In the genomic region with DNA sequence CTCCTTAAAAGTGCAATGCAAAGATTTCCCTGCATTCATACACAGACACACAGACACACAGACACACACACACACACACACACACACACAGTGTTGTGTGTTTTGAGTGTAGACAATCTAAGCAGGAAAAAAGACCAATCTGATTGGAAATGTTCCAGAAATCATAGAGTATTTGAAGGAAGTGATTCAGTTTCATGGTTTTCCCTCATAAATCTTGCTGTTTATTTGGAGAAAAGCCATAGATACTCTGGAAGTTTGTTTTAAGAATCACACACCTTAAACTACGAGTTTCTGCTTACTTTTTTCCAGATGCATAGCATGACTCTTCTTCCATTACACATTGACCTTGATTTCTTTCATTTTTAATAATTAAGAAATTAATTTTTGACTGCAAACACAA, we compare ENCODE assay signal across 22 cellular contexts.
DNase-seq lines count a peak whose midpoint lies in the region; ATAC-seq and TF ChIP-seq lines count a peak whose summit lies in the region.
"Had no signal": no experiment of that assay in that cellular context is flagged by ENCODE, and none has a peak within 500 bp of the region (broad histone marks: within the 10 kb centered on the region; RNA-seq: fewer than 3 reads in every experiment).

No MANE protein-coding gene starts in this region.

- no peaks in the 10 kb centered on the region for H3K9me3 ChIP-seq in prostate gland
- H3K9me3 ChIP-seq: Caco-2, right atrium auricular region, tibial nerve had no signal

- no peaks in the 10 kb centered on the region for H3K27me3 ChIP-seq in prostate gland (replicated peaks; ENCODE audit: insufficient read depth)
- H3K27me3 ChIP-seq: right atrium auricular region, tibial nerve had no signal

- ATAC-seq in HG03521 (IDR thresholded peaks at IDR 0.05; ENCODE audit: unreplicated experiment), result no peak
- ATAC-seq: HCT116 had no signal

- DNase-seq in ELR (ENCODE audit: low read depth) (peak; percentile 27), M059J (ENCODE audit: low read depth) (peak; percentile 52), epithelial cell of esophagus (ENCODE audit: low read depth) (peak; percentile 6), lung microvascular endothelial cell (ENCODE audit: low read depth in 2 of 2) (peak; percentile 31 to 41), NCI-H524 (lab: John Stamatoyannopoulos, UW) (no peak), prostate gland (ENCODE audit: low spot score) (no peak), cerebellar nuclear complex (lab: John Stamatoyannopoulos, UW) (no peak)
- DNase-seq: activated CD4-positive, alpha-beta T cell treated with anti-CD3 and anti-CD28 coated beads for 4 hours; activated effector memory CD4-positive, alpha-beta T cell treated with Interleukin-2 at 50 U/mL for 16 hours; Caco-2; endodermal cell; GF-D8; Karpas-422; left ventricle myocardium inferior; nucleus accumbens; stimulated activated CD4-positive, alpha-beta T cell treated with anti-CD3 and anti-CD28 coated beads, Interleukin-15, amount 100 ng/mL, for 24 hours; stimulated activated naive CD4-positive, alpha-beta T cell; SW 1271 had no signal

- intact Hi-C loops in prostate gland (cut with DNase I), result no loop called here

- H3K36me3 ChIP-seq in prostate gland, result no peaks in the 10 kb centered on the region
- H3K36me3 ChIP-seq: left ventricle myocardium inferior, right atrium auricular region, tibial nerve had no signal

- no peaks in the 10 kb centered on the region for H3K4me1 ChIP-seq in prostate gland (replicated peaks)
- H3K4me1 ChIP-seq: Caco-2, left ventricle myocardium inferior, right atrium auricular region, tibial nerve had no signal

- WGBS in prostate gland, result 4% methylated on average over 1 of the region's 1 CpG

- TF ChIP-seq CTCF in epithelial cell of esophagus (IDR thresholded peaks at IDR 0.05; ENCODE audit: insufficient read depth, low read depth, low read length, missing control alignments), result no peak
- TF ChIP-seq CTCF in prostate gland (IDR thresholded peaks at IDR 0.05), result no peak

- TF ChIP-seq POLR2A in prostate gland (IDR thresholded peaks at IDR 0.05), result no peak

- H3K4me3 ChIP-seq in epithelial cell of esophagus (ENCODE audit: low read length) (no peak overlapping the region), prostate gland (no peak overlapping the region)
- H3K4me3 ChIP-seq: left ventricle myocardium inferior, right atrium auricular region, tibial nerve had no signal

- H3K27ac ChIP-seq in prostate gland, result no peak overlapping the region
- H3K27ac ChIP-seq: left ventricle myocardium inferior, right atrium auricular region, tibial nerve had no signal

Comparison
In these comparisons a context has a peak if more than half of its experiments do, and no peak if none do; other contexts are left out.
1. DNase-seq: peak in ELR (single experiment), M059J (single experiment), epithelial cell of esophagus (single experiment) and lung microvascular endothelial cell (2 of 2); none in NCI-H524 (0 of 2), prostate gland (single experiment) and cerebellar nuclear complex (0 of 2).